ENCODE assay signal across 8 cellular contexts in the genomic region with DNA sequence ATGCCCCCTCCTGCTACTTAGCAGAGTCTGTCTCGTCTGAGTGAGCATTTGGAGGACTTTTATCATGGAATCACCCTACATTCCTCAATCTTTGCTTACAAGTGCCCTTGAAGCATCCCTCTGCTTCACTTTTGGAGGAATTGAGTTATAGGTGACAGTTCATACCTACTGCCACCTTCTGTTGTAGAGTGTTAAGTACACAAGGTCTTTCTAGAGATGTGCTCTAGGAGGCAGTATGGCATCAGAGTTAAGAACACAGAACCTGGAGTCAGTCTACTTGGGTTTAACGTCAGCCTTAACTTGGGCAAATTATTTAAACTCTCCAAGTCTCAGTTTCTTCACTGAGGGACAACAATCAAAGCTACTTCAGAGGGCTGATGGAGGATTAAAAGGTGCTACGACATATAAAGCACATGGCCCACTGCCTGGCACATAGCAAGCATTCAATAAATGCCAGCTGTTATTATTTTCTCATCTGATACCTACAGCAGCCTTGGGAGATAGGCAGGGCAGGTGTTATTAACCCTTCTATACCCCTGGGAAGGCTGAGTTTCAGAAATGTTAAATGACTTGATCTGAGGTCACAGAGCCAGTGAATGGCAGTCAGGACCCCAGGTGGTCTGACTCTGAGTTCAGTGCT.
DNase-seq lines count a peak whose midpoint lies in the region; ATAC-seq, FAIRE-seq and TF ChIP-seq lines count a peak whose summit lies in the region.

No MANE protein-coding gene starts in this region.

- H3K4me1 ChIP-seq in heart right ventricle: no peaks in the 10 kb centered on the region
- no peaks in the 10 kb centered on the region for H3K4me1 ChIP-seq in IMR-90 (ENCODE audit: control insufficient read depth, insufficient read depth, low read length)

- no peak overlapping the region for H2BK20ac ChIP-seq in IMR-90 (ENCODE audit: low read depth, low read length)

- H3K27ac Mint-ChIP-seq in T-helper 17 cell: no peak overlapping the region

- no peak overlapping the region for H3K4me2 ChIP-seq in IMR-90 (ENCODE audit: low read depth, low read length)

- H3K27ac ChIP-seq in heart right ventricle (no peak overlapping the region), IMR-90 (ENCODE audit: insufficient read depth, low read length) (no peak overlapping the region)

- no peak for FAIRE-seq in H54 (lab: Jason Lieb, UNC)

- TF ChIP-seq CTCF in heart right ventricle (IDR thresholded peaks at IDR 0.05) (peak in 5 of 9 donors; percentile 16 to 39 (median 19)), IMR-90 (conservative IDR thresholded peaks at IDR 0.05; ENCODE audit: low read depth, low read length) (peak; percentile 40)

- WGBS in heart right ventricle, 2 donors: 18 to 21% methylated on average over 3 of the region's 3 CpGs
- WGBS in IMR-90 (ENCODE audit: extremely low coverage in 2 of 2, insufficient read length in 1 of 2), 2 experiments: no CpG with 5 or more reads among the region's 3 CpGs

- no peak overlapping the region for H4K8ac ChIP-seq in IMR-90 (ENCODE audit: low read depth in 2 of 2, low read length in 2 of 2)

- no peak overlapping the region for H3K9ac ChIP-seq in IMR-90 (ENCODE audit: low read depth, low read length)

- H3K9me1 ChIP-seq in IMR-90 (ENCODE audit: insufficient read depth, low read length): no peaks in the 10 kb centered on the region

- DNase-seq in heart right ventricle: no peak
- DNase-seq in left cardiac atrium: no peak
- peak; percentile 7 for DNase-seq in IMR-90
- no peak for DNase-seq in T-helper 17 cell
- peak; percentile 21 for DNase-seq in kidney glomerular epithelial cell (lab: John Stamatoyannopoulos, UW)
- no peak for DNase-seq in H54 (ENCODE audit: insufficient read length, low spot score)
- DNase-seq in UCSD-AML1 (lab: John Stamatoyannopoulos, UW; ENCODE audit: unreplicated experiment): no peak

- no peak overlapping the region for H4K5ac ChIP-seq in IMR-90 (ENCODE audit: low read depth, low read length)

- H4K20me1 ChIP-seq in IMR-90 (ENCODE audit: insufficient read depth, low read length): no peaks in the 10 kb centered on the region

- no peak overlapping the region for H2AFZ ChIP-seq in IMR-90 (replicated peaks; ENCODE audit: low read length, poor library complexity)

- no peaks in the 10 kb centered on the region for H3K36me3 ChIP-seq in heart right ventricle
- no peaks in the 10 kb centered on the region for H3K36me3 ChIP-seq in IMR-90 (ENCODE audit: control insufficient read depth, insufficient read depth, low read length)

- H3K23ac ChIP-seq in IMR-90 (ENCODE audit: low read depth, low read length): no peak overlapping the region

- no peak overlapping the region for H3K4me3 ChIP-seq in heart right ventricle
- no peak overlapping the region for H3K4me3 ChIP-seq in IMR-90 (ENCODE audit: insufficient read depth, low read depth, low read length)

- H2BK5ac ChIP-seq in IMR-90 (ENCODE audit: low read depth, low read length, poor library complexity, severe bottlenecking): no peak overlapping the region

- H3K27me3 ChIP-seq in heart right ventricle: peaks cover 0 to 16% (median 0%) of the 10 kb centered on the region in 7 donors
- no peaks in the 10 kb centered on the region for H3K27me3 ChIP-seq in IMR-90 (ENCODE audit: control insufficient read depth, insufficient read depth, low read length)

- H3K4ac ChIP-seq in IMR-90 (ENCODE audit: low read depth, low read length): no peak overlapping the region

- CTCF ChIA-PET in IMR-90 (lab: Yijun Ruan, JAX): no interaction called here

- no peak for TF ChIP-seq POLR2A in IMR-90 (IDR thresholded peaks at IDR 0.05; ENCODE audit: low read depth, low read length)
- no peak for TF ChIP-seq POLR2A in H54 (IDR thresholded peaks at IDR 0.05; ENCODE audit: low read depth, low read length)

- no peak overlapping the region for H2BK15ac ChIP-seq in IMR-90 (ENCODE audit: low read depth, low read length)

- H3K79me1 ChIP-seq in IMR-90 (ENCODE audit: low read depth in 1 of 2, low read length in 2 of 2): no peaks in the 10 kb centered on the region

- POLR2A ChIA-PET in IMR-90 (lab: Charles Lee; ENCODE audit: unreplicated experiment): no interaction called here

- H3K4me1 Mint-ChIP-seq in T-helper 17 cell: no peaks in the 10 kb centered on the region

- H2BK120ac ChIP-seq in IMR-90 (ENCODE audit: low read depth, low read length): no peak overlapping the region

- no peak overlapping the region for H3K56ac ChIP-seq in IMR-90 (ENCODE audit: extremely low read depth, insufficient read depth, low read length)

- ATAC-seq in heart right ventricle (no peak), left cardiac atrium (no peak), IMR-90 (ENCODE audit: low read depth) (peak; percentile 51; the same call in 1 of the 2 replicates), T-helper 17 cell (peak; percentile 49), GM18517 (IDR thresholded peaks at IDR 0.05; ENCODE audit: unreplicated experiment) (no peak)

- no peak; the same call in 1 of the 2 replicates for TF ChIP-seq RAD21 in IMR-90 (IDR thresholded peaks at IDR 0.05; ENCODE audit: low read length)

- H3K14ac ChIP-seq in IMR-90 (replicated peaks; ENCODE audit: low read depth, low read length): no peak overlapping the region

- H2AK5ac ChIP-seq in IMR-90 (ENCODE audit: low read depth, low read length): no peak overlapping the region

- intact Hi-C loops in heart right ventricle (cut with DNase I) (loop anchor here in 1 of 10 donors (10.0 kb wide), 1 partner anchor 782 kb away; no protein-coding TSS in a partner anchor), left cardiac atrium (cut with DNase I) (no loop called here), IMR-90 (cut with micrococcal nuclease) (no loop called here)

- H4K91ac ChIP-seq in IMR-90 (ENCODE audit: insufficient read depth, low read depth, low read length): no peak overlapping the region

- peaks cover 2% of the 10 kb centered on the region for H3K36me3 Mint-ChIP-seq in T-helper 17 cell (ENCODE audit: low read depth)

- H3K9me3 ChIP-seq in heart right ventricle (peaks cover 0 to 19% (median 2%) of the 10 kb centered on the region in 11 donors), IMR-90 (ENCODE audit: control insufficient read depth, insufficient read depth, low read length) (peaks cover 4% of the 10 kb centered on the region; the same call in 1 of the 2 replicates), T-helper 17 cell (ENCODE audit: control insufficient read depth, low read length, poor library complexity, severe bottlenecking) (peaks cover 3% of the 10 kb centered on the region)

- H2AK9ac ChIP-seq in IMR-90 (replicated peaks; ENCODE audit: low read depth, low read length, poor library complexity): no peak overlapping the region

- dilution Hi-C loops in IMR-90 (cut with HindIII; ENCODE audit: low sequenced_read_pairs, unreplicated experiment): no loop called here

- no peak overlapping the region for H3K4me3 Mint-ChIP-seq in T-helper 17 cell

- peaks cover 17% of the 10 kb centered on the region for H3K27me3 Mint-ChIP-seq in T-helper 17 cell

- H3K18ac ChIP-seq in IMR-90 (ENCODE audit: low read depth, low read length): no peak overlapping the region

- BruUV-seq in IMR-90 (replicated peaks; lab: Mats Ljungman, UMichigan): no TSS peak

- in situ Hi-C loops in IMR-90 (cut with MboI; ENCODE audit: low sequenced_read_pairs): no loop called here

TF ChIP-seq in IMR-90, 13 proteins besides CTCF, POLR2A, EP300 and RAD21:
- TF ChIP-seq SMC3 (IDR thresholded peaks at IDR 0.05; ENCODE audit: low read depth, low read length) (no peak), RCOR1 (IDR thresholded peaks at IDR 0.05; ENCODE audit: insufficient replicate concordance, low read length) (no peak), MXI1 (IDR thresholded peaks at IDR 0.05; ENCODE audit: borderline replicate concordance, low read depth, low read length) (no peak), BHLHE40 (IDR thresholded peaks at IDR 0.05; ENCODE audit: low read depth, low read length) (no peak), CEBPB (IDR thresholded peaks at IDR 0.05; ENCODE audit: low read depth, low read length) (no peak), CHD1 (IDR thresholded peaks at IDR 0.05; ENCODE audit: low read depth, low read length) (no peak), RFX5 (IDR thresholded peaks at IDR 0.05; ENCODE audit: low read depth, low read length) (no peak), FOS (IDR thresholded peaks at IDR 0.05; ENCODE audit: low read depth, low read length) (no peak), MAFK (IDR thresholded peaks at IDR 0.05; ENCODE audit: low read depth, low read length) (no peak), MAZ (IDR thresholded peaks at IDR 0.05; ENCODE audit: borderline replicate concordance, low read depth, low read length) (no peak)
- TF ChIP-seq, protein P1, sequence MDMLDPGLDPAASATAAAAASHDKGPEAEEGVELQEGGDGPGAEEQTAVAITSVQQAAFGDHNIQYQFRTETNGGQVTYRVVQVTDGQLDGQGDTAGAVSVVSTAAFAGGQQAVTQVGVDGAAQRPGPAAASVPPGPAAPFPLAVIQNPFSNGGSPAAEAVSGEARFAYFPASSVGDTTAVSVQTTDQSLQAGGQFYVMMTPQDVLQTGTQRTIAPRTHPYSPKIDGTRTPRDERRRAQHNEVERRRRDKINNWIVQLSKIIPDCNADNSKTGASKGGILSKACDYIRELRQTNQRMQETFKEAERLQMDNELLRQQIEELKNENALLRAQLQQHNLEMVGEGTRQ (IDR thresholded peaks at IDR 0.05; ENCODE audit: low read depth, low read length): no peak
TF ChIP-seq in IMR-90: peak in this region for 0.

Comparison
In these comparisons a context has a peak if more than half of its experiments do, and no peak if none do; other contexts are left out.
1. ATAC-seq: peak in IMR-90 (single experiment) and T-helper 17 cell (single experiment); none in heart right ventricle (0 of 8), left cardiac atrium (0 of 2) and GM18517 (single experiment).
2. DNase-seq: peak in IMR-90 (single experiment) and kidney glomerular epithelial cell (single experiment); none in heart right ventricle (0 of 2), left cardiac atrium (single experiment), T-helper 17 cell (0 of 3), H54 (single experiment) and UCSD-AML1 (single experiment).